Comparison of ENCODE assay signal across 30 cellular contexts in genomic region chr20:61665746-61666470, GRCh38.
"Had no signal": no experiment of that assay in that cellular context is flagged by ENCODE, and none has a peak within 500 bp of the region (broad histone marks: within the 10 kb centered on the region; RNA-seq: fewer than 3 reads in every experiment).

No MANE protein-coding gene starts in this region.

- H3K27me3 Mint-ChIP-seq: activated CD4-positive, alpha-beta T cell treated with anti-CD3 and anti-CD28 coated beads for 36 hours; activated CD4-positive, alpha-beta T cell treated with anti-CD3 and anti-CD28 coated beads, Interleukin-2, amount 10 ng/mL, durations not matched to agents 7 days and 5 days; activated CD8-positive, alpha-beta T cell treated with anti-CD3 and anti-CD28 coated beads for 36 hours; activated T-helper 17 cell treated with anti-CD3 and anti-CD28 coated beads, Interleukin-2, amount 50 U/mL, for 72 hours had no signal

- H3K4me3 Mint-ChIP-seq: activated CD4-positive, alpha-beta T cell treated with anti-CD3 and anti-CD28 coated beads for 36 hours; activated CD4-positive, alpha-beta T cell treated with anti-CD3 and anti-CD28 coated beads, Interleukin-2, amount 10 ng/mL, durations not matched to agents 7 days and 5 days; activated CD8-positive, alpha-beta T cell treated with anti-CD3 and anti-CD28 coated beads for 36 hours; activated naive CD8-positive, alpha-beta T cell; activated T-cell treated with anti-CD3 and anti-CD28 coated beads, Interleukin-2, amount 50 U/mL, for 4 hours; activated T-helper 17 cell treated with anti-CD3 and anti-CD28 coated beads, Interleukin-2, amount 50 U/mL, for 72 hours; effector memory CD8-positive, alpha-beta T cell had no signal

- DNase-seq: activated CD4-positive, alpha-beta T cell treated with anti-CD3 and anti-CD28 coated beads for 36 hours; activated CD4-positive, alpha-beta T cell treated with anti-CD3 and anti-CD28 coated beads, Interleukin-2, amount 10 ng/mL, durations not matched to agents 7 days and 5 days; activated CD4-positive, alpha-beta T cell treated with anti-CD3 and anti-CD28 coated beads, Interleukin-2, amount 50 U/mL, for 48 hours; activated CD4-positive, CD25-positive, alpha-beta regulatory T cell; activated CD4-positive, CD25-positive, alpha-beta regulatory T cell treated with anti-CD3 and anti-CD28 coated beads, Interleukin-2, amount 50 U/mL, for 72 hours; activated CD8-positive, alpha-beta memory T cell treated with anti-CD3 and anti-CD28 coated beads for 24 hours; activated CD8-positive, alpha-beta T cell treated with anti-CD3 and anti-CD28 coated beads for 36 hours; activated effector memory CD4-positive, alpha-beta T cell treated with Interleukin-2 at 50 U/mL for 16 hours; activated gamma-delta T cell treated with Interleukin-2 at 50 U/mL for 16 hours; activated naive CD4-positive, alpha-beta T cell treated with anti-CD3 and anti-CD28 coated beads, Interleukin-2, amount 50 U/mL, for 16 hours; activated naive CD4-positive, alpha-beta T cell treated with Interleukin-2 at 50 U/mL for 16 hours; activated T-cell treated with anti-CD3 and anti-CD28 coated beads, Interleukin-2, amount 50 U/mL, for 4 hours; amniotic stem cell; brain microvascular endothelial cell; caudate nucleus; cortex of kidney; dermis blood vessel endothelial cell; effector CD4-positive, alpha-beta T cell; effector memory CD8-positive, alpha-beta T cell; erythroblast; foreskin keratinocyte; gastrocnemius medialis; glutamatergic neuron; T-helper 2 cell had no signal

- H3K9me3 ChIP-seq: esophagus muscularis mucosa, gastrocnemius medialis had no signal

- H3K27ac ChIP-seq: brain microvascular endothelial cell, esophagus muscularis mucosa, foreskin keratinocyte, gastrocnemius medialis had no signal

- H3K36me3 Mint-ChIP-seq: activated naive CD8-positive, alpha-beta T cell had no signal

- ATAC-seq: activated CD4-positive, alpha-beta T cell treated with anti-CD3 and anti-CD28 coated beads for 36 hours; activated CD8-positive, alpha-beta T cell treated with anti-CD3 and anti-CD28 coated beads for 36 hours; activated T-cell treated with anti-CD3 and anti-CD28 coated beads, Interleukin-2, amount 50 U/mL, for 4 hours; activated T-helper 17 cell treated with anti-CD3 and anti-CD28 coated beads, Interleukin-2, amount 50 U/mL, for 72 hours; effector memory CD8-positive, alpha-beta T cell; foreskin keratinocyte; gastrocnemius medialis had no signal

- H3K4me3 ChIP-seq: esophagus muscularis mucosa, gastrocnemius medialis had no signal

- H3K27me3 ChIP-seq: brain microvascular endothelial cell, gastrocnemius medialis had no signal

- H3K9me3 Mint-ChIP-seq: activated CD4-positive, alpha-beta T cell treated with anti-CD3 and anti-CD28 coated beads, Interleukin-2, amount 10 ng/mL, durations not matched to agents 7 days and 5 days; activated CD8-positive, alpha-beta T cell treated with anti-CD3 and anti-CD28 coated beads for 36 hours; activated T-cell treated with anti-CD3 and anti-CD28 coated beads, Interleukin-2, amount 50 U/mL, for 4 hours; activated T-helper 17 cell treated with anti-CD3 and anti-CD28 coated beads, Interleukin-2, amount 50 U/mL, for 72 hours had no signal

- H3K4me1 Mint-ChIP-seq: activated CD4-positive, alpha-beta T cell treated with anti-CD3 and anti-CD28 coated beads for 36 hours; activated CD4-positive, alpha-beta T cell treated with anti-CD3 and anti-CD28 coated beads, Interleukin-2, amount 10 ng/mL, durations not matched to agents 7 days and 5 days; activated T-helper 17 cell treated with anti-CD3 and anti-CD28 coated beads, Interleukin-2, amount 50 U/mL, for 72 hours had no signal

- H3K4me1 ChIP-seq: esophagus muscularis mucosa, foreskin keratinocyte, gastrocnemius medialis had no signal

- FAIRE-seq: astrocyte, bronchial epithelial cell, colon had no signal

- H3K36me3 ChIP-seq: brain microvascular endothelial cell, esophagus muscularis mucosa, gastrocnemius medialis had no signal

- H3K27ac Mint-ChIP-seq: activated CD4-positive, alpha-beta T cell treated with anti-CD3 and anti-CD28 coated beads for 36 hours; activated CD4-positive, alpha-beta T cell treated with anti-CD3 and anti-CD28 coated beads, Interleukin-2, amount 10 ng/mL, durations not matched to agents 7 days and 5 days; activated CD8-positive, alpha-beta T cell treated with anti-CD3 and anti-CD28 coated beads for 36 hours; activated naive CD8-positive, alpha-beta T cell; activated T-helper 17 cell treated with anti-CD3 and anti-CD28 coated beads, Interleukin-2, amount 50 U/mL, for 72 hours; effector memory CD8-positive, alpha-beta T cell had no signal
